In genomic region chr12:27179399-27180214, GRCh38 we compare ENCODE assay signal across 1 cellular context.
TF ChIP-seq lines count a peak whose summit lies in the region.

No MANE protein-coding gene starts in this region.

TF ChIP-seq in GM12878, 131 proteins besides CTCF, POLR2A, EP300 and RAD21 (continued from another document and continues in another):
- peak in 1 of 2 experiments; percentile 83; a peak in 2 of 4 replicates for TF ChIP-seq ETV6 (conservative IDR thresholded peaks at IDR 0.05 in 1 of 2, IDR thresholded peaks at IDR 0.05 in 1 of 2; ENCODE audit: borderline replicate concordance in 1 of 2, low read depth in 1 of 2)
- peak; percentile 54 to 74 for TF ChIP-seq BHLHE40 (IDR thresholded peaks at IDR 0.05; ENCODE audit: borderline replicate concordance in 1 of 2, low read depth in 2 of 2, low read length in 1 of 2)
- no peak for TF ChIP-seq NRF1 (conservative IDR thresholded peaks at IDR 0.05; ENCODE audit: low read depth, low read length)
- peak; percentile 55; the same call in 1 of the 3 replicates for TF ChIP-seq POU2F2 (IDR thresholded peaks at IDR 0.05; ENCODE audit: borderline replicate concordance, low read depth, low read length)
- peak; percentile 89 for TF ChIP-seq EED (IDR thresholded peaks at IDR 0.05; ENCODE audit: low read depth)
- TF ChIP-seq USF2 (IDR thresholded peaks at IDR 0.05; ENCODE audit: borderline replicate concordance, low read depth, low read length) = no peak
- peak; percentile 98 for TF ChIP-seq MEF2A (IDR thresholded peaks at IDR 0.05; ENCODE audit: insufficient read depth, low read depth, low read length)
- TF ChIP-seq NR2F1 (conservative IDR thresholded peaks at IDR 0.05) = no peak
- no peak for TF ChIP-seq MXI1 (IDR thresholded peaks at IDR 0.05; ENCODE audit: low read depth, low read length)
- TF ChIP-seq PML (IDR thresholded peaks at IDR 0.05; ENCODE audit: low read length) = no peak
- TF ChIP-seq SREBF2 (IDR thresholded peaks at IDR 0.05; ENCODE audit: low read length) = no peak
- TF ChIP-seq TAF1 (IDR thresholded peaks at IDR 0.05; ENCODE audit: borderline replicate concordance, low read depth, low read length) = no peak; the same call in 1 of the 2 replicates
- no peak for TF ChIP-seq WRNIP1 (IDR thresholded peaks at IDR 0.05; ENCODE audit: borderline replicate concordance, low read depth, low read length)
- no peak for TF ChIP-seq SMARCA5 (IDR thresholded peaks at IDR 0.05)
- no peak for TF ChIP-seq ZBTB4 (CRISPR knock-in tag; IDR thresholded peaks at IDR 0.05)
- no peak; the same call in 1 of the 2 replicates for TF ChIP-seq GATAD2B (conservative IDR thresholded peaks at IDR 0.05; ENCODE audit: low read depth)
- TF ChIP-seq ZNF207 (IDR thresholded peaks at IDR 0.05; ENCODE audit: borderline replicate concordance) = no peak
- TF ChIP-seq IRF3 (IDR thresholded peaks at IDR 0.05) = no peak
- 0 out of 2 replicates have a peak, but pooled peaks have one; percentile 32 for TF ChIP-seq CBFB (IDR thresholded peaks at IDR 0.05; ENCODE audit: low read depth)
- no peak for TF ChIP-seq HDAC6 (IDR thresholded peaks at IDR 0.05; ENCODE audit: unreplicated experiment)
- TF ChIP-seq NFXL1 (IDR thresholded peaks at IDR 0.05; ENCODE audit: borderline replicate concordance) = no peak
- no peak for TF ChIP-seq MYC (IDR thresholded peaks at IDR 0.05; ENCODE audit: insufficient read depth, insufficient read length, insufficient replicate concordance, low read length, severe bottlenecking)
- TF ChIP-seq BMI1 (IDR thresholded peaks at IDR 0.05; ENCODE audit: borderline replicate concordance) = no peak
- TF ChIP-seq ZBED1 (IDR thresholded peaks at IDR 0.05; ENCODE audit: borderline replicate concordance) = peak; percentile 93; the same call in 1 of the 2 replicates
- TF ChIP-seq E4F1 (IDR thresholded peaks at IDR 0.05; ENCODE audit: borderline replicate concordance, partially characterized antibody) = no peak
- TF ChIP-seq CHD1 (IDR thresholded peaks at IDR 0.05; ENCODE audit: low read depth, low read length) = peak; percentile 85; the same call in 1 of the 2 replicates
- no peak for TF ChIP-seq NKRF (conservative IDR thresholded peaks at IDR 0.05)
- TF ChIP-seq CREM (IDR thresholded peaks at IDR 0.05; ENCODE audit: low read depth) = peak; percentile 80
- no peak for TF ChIP-seq ESRRA (IDR thresholded peaks at IDR 0.05; ENCODE audit: low read length)
- no peak for TF ChIP-seq E2F4 (IDR thresholded peaks at IDR 0.05; ENCODE audit: low read depth, low read length)
- no peak for TF ChIP-seq SMAD5 (IDR thresholded peaks at IDR 0.05; ENCODE audit: low read depth)
- peak; percentile 95 for TF ChIP-seq NFIC (IDR thresholded peaks at IDR 0.05; ENCODE audit: low read depth, low read length)
- no peak; the same call in 1 of the 2 replicates for TF ChIP-seq POLR2AphosphoS5 (IDR thresholded peaks at IDR 0.05; ENCODE audit: low read length)
- TF ChIP-seq CHD2 (IDR thresholded peaks at IDR 0.05; ENCODE audit: borderline replicate concordance, low read depth, low read length) = no peak
- no peak for TF ChIP-seq CEBPZ (IDR thresholded peaks at IDR 0.05; ENCODE audit: low read depth, low read length)
- TF ChIP-seq ZNF687 (IDR thresholded peaks at IDR 0.05) = no peak
- TF ChIP-seq RELB (IDR thresholded peaks at IDR 0.05; ENCODE audit: low read depth) = 0 out of 2 replicates have a peak, but pooled peaks have one; percentile 21
- TF ChIP-seq SIN3A (IDR thresholded peaks at IDR 0.05; ENCODE audit: low read depth, low read length) = no peak
- peak; percentile 69 for TF ChIP-seq MTA2 (IDR thresholded peaks at IDR 0.05; ENCODE audit: low read depth)
- TF ChIP-seq BACH1 (IDR thresholded peaks at IDR 0.05; ENCODE audit: borderline replicate concordance) = no peak
- no peak for TF ChIP-seq LARP7 (IDR thresholded peaks at IDR 0.05)
- TF ChIP-seq RUNX3 (IDR thresholded peaks at IDR 0.05; ENCODE audit: low read length) = peak; percentile 85
